13 cellular contexts compared by ENCODE assay signal in the genomic region with DNA sequence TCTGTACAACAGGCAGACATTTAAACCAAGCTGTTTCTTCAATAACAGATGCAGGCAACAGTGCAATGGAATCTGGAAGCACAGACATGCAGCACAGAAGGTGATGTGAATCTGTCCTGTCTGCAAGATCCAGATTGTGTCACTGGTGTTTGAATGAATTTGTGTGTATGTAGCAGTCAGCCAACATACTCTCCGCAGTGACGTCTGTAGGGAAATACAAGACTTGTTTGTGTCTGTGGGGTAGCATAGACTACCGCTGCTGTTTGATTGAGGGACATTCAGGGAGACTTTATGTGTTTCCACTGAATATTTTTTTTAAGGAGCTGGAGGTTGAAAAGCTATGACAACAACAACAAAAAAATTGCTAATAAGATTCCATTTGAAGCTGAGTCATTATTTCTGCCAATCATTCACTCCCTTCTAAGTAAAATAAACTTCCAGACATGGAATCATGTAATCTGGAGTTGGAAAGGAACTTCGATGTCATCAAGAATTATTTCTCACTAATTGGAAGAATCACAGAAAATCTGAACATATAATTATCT.
"Had no signal": no experiment of that assay in that cellular context is flagged by ENCODE, and none has a peak within 500 bp of the region (broad histone marks: within the 10 kb centered on the region; RNA-seq: fewer than 3 reads in every experiment).

No MANE protein-coding gene starts in this region.

- H3K36me3 ChIP-seq: colonic mucosa, right lobe of liver, upper lobe of left lung had no signal

- H3K9me3 ChIP-seq: colonic mucosa, psoas muscle, right lobe of liver, upper lobe of left lung had no signal

- H3K27ac Mint-ChIP-seq: activated T-helper 1 cell treated with anti-CD3 and anti-CD28 coated beads, Interleukin-12 subunit alpha, Interleukin-12 subunit beta, Interleukin-2, Interleukin-4 antibody, amounts not matched to agents 30 ng/mL and 10 ng/mL and 1 ng/mL, durations not matched to agents 14 hours and 24 hours and 36 hours; natural killer cell treated with Interleukin-12 subunit alpha and Interleukin-12 subunit beta and Interleukin-15 and Interleukin-18, amount 100 ng/mL, for 72 hours; stimulated activated naive CD8-positive, alpha-beta T cell treated with anti-CD3 and anti-CD28 coated beads, Interleukin-15, Interleukin-2, amounts not matched to agents 100 ng/mL and 50 ng/mL, for 24 hours had no signal

- H3K36me3 Mint-ChIP-seq: natural killer cell treated with Interleukin-12 subunit alpha and Interleukin-12 subunit beta and Interleukin-15 and Interleukin-18, amount 100 ng/mL, for 72 hours had no signal

- ATAC-seq: esophagus mucosa; left ventricle myocardium superior; natural killer cell treated with Interleukin-12 subunit alpha and Interleukin-12 subunit beta and Interleukin-15 and Interleukin-18, amount 100 ng/mL, for 72 hours; psoas muscle; right lobe of liver had no signal

- H3K4me3 ChIP-seq: colonic mucosa, psoas muscle, right lobe of liver, upper lobe of left lung had no signal

- H3K27ac ChIP-seq: colonic mucosa, psoas muscle, right lobe of liver, upper lobe of left lung had no signal

- H3K9me3 Mint-ChIP-seq: activated T-helper 1 cell treated with anti-CD3 and anti-CD28 coated beads, Interleukin-12 subunit alpha, Interleukin-12 subunit beta, Interleukin-2, Interleukin-4 antibody, amounts not matched to agents 30 ng/mL and 10 ng/mL and 1 ng/mL, durations not matched to agents 14 hours and 24 hours and 36 hours; stimulated activated naive CD8-positive, alpha-beta T cell treated with anti-CD3 and anti-CD28 coated beads, Interleukin-15, Interleukin-2, amounts not matched to agents 100 ng/mL and 50 ng/mL, for 24 hours had no signal

- DNase-seq: activated naive CD4-positive, alpha-beta T cell; aorta; colonic mucosa; left ventricle myocardium superior; psoas muscle; right lobe of liver; upper lobe of left lung had no signal

- H3K4me1 ChIP-seq: colonic mucosa, psoas muscle, right lobe of liver, upper lobe of left lung had no signal

- FAIRE-seq: endometrium, keratinocyte had no signal

- H3K27me3 Mint-ChIP-seq: natural killer cell treated with Interleukin-12 subunit alpha and Interleukin-12 subunit beta and Interleukin-15 and Interleukin-18, amount 100 ng/mL, for 72 hours had no signal

- H3K27me3 ChIP-seq: colonic mucosa, right lobe of liver, upper lobe of left lung had no signal

- H3K4me3 Mint-ChIP-seq: activated T-helper 1 cell treated with anti-CD3 and anti-CD28 coated beads, Interleukin-12 subunit alpha, Interleukin-12 subunit beta, Interleukin-2, Interleukin-4 antibody, amounts not matched to agents 30 ng/mL and 10 ng/mL and 1 ng/mL, durations not matched to agents 14 hours and 24 hours and 36 hours; natural killer cell treated with Interleukin-12 subunit alpha and Interleukin-12 subunit beta and Interleukin-15 and Interleukin-18, amount 100 ng/mL, for 72 hours; stimulated activated naive CD8-positive, alpha-beta T cell treated with anti-CD3 and anti-CD28 coated beads, Interleukin-15, Interleukin-2, amounts not matched to agents 100 ng/mL and 50 ng/mL, for 24 hours had no signal
